ENCODE assay signal across 10 cellular contexts in the genomic region with DNA sequence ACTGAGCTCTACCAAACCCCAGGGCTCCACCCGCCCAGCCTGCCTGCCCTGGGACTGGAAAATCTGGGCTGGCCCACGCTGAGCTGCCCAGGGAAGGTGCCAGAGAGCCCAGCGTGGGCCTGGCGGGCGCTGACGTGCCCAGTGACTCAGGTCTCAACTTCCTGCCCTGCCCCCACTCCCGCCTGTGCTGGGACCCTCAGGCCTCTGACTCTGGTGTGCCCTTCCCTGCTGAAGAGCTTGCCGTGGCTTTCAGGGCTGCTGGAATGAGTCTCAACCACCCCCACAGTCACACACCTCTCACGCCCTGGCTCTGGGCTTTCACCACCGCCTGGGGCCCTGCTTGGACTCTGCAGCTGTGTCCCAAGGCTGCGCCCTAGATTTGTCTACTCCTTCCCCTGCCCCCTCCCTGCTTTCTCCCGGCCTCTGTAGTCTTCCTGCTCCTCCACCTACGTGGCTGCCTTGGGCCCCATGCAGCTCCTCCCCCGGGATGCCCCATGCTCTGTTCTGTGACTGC. TPM values are rescaled to one million over a fixed set of nuclear protein-coding genes. Genes with fewer than 3 reads are reported as not detected.
A peak's percentile ranks its signal among the peaks of the same experiment; 100 is the strongest.
DNase-seq lines count a peak whose midpoint lies in the region; TF ChIP-seq lines count a peak whose summit lies in the region.
"Had no signal": no experiment of that assay in that cellular context is flagged by ENCODE, and none has a peak within 500 bp of the region (broad histone marks: within the 10 kb centered on the region; RNA-seq: fewer than 3 reads in every experiment).

No MANE protein-coding gene starts in this region.

- peaks cover 0 to 6% of the 10 kb centered on the region in 2 donors for H3K4me1 ChIP-seq in breast epithelium

- no peaks in the 10 kb centered on the region for H3K36me3 Mint-ChIP-seq in type B pancreatic cell

- TF ChIP-seq CTCF in AG10803 (conservative IDR thresholded peaks at IDR 0.05; ENCODE audit: low read length) (no peak), breast epithelium (IDR thresholded peaks at IDR 0.05) (no peak), type B pancreatic cell (conservative IDR thresholded peaks at IDR 0.05) (no peak)

- H3K4me1 Mint-ChIP-seq in type B pancreatic cell (ENCODE audit: unreplicated experiment): peaks cover 3% of the 10 kb centered on the region

- H3K9me3 ChIP-seq in breast epithelium: no peaks in the 10 kb centered on the region

- no peaks in the 10 kb centered on the region for H3K27me3 ChIP-seq in breast epithelium

- TF ChIP-seq POLR2A in breast epithelium (IDR thresholded peaks at IDR 0.05): no peak

- no peaks in the 10 kb centered on the region for H3K9me3 Mint-ChIP-seq in type B pancreatic cell

- H3K36me3 ChIP-seq in breast epithelium: no peaks in the 10 kb centered on the region

- H3K4me3 ChIP-seq in AG10803 (ENCODE audit: low read length) (no peak overlapping the region), breast epithelium (no peak overlapping the region)
- H3K4me3 ChIP-seq: lung had no signal

- intact Hi-C loops in breast epithelium (cut with DNase I; ENCODE audit: low total_unique reads): no loop called here
- intact Hi-C loops in posterior vena cava (cut with DNase I): no loop called here

- H3K4me3 Mint-ChIP-seq in type B pancreatic cell: no peak overlapping the region

- DNase-seq in AG10803 (ENCODE audit: low read depth) (peak; percentile 35), HT1080 (ENCODE audit: low read depth) (peak; percentile 93), breast epithelium (ENCODE audit: low spot score in 2 of 2) (peak in 1 of 2 donors; percentile 61), non-pigmented ciliary epithelial cell (ENCODE audit: low read depth) (peak; percentile 27), DMS114 treated with DMSO at 0.1 percent for 48 hours (lab: John Stamatoyannopoulos, UW; ENCODE audit: unreplicated experiment) (no peak), NAMALWA (ENCODE audit: low spot score) (no peak), type B pancreatic cell (ENCODE audit: extremely low spot score, unreplicated experiment) (no peak), posterior vena cava (ENCODE audit: low spot score) (no peak)
- DNase-seq: DMS79 had no signal

- H3K27ac Mint-ChIP-seq in type B pancreatic cell: no peak overlapping the region

- H3K27me3 Mint-ChIP-seq in type B pancreatic cell: no peaks in the 10 kb centered on the region

- H3K27ac ChIP-seq in breast epithelium: peak overlapping the region; percentile 83 to 89

RNA-seq across cellular contexts. Expression of gene LLGL1, which starts 10.4 kb away (rescaled TPM):
- total RNA-seq in HT1080 (2014; rRNA removed; shearing (Covaris generic)): 36.5 and 39.3 TPM in 2 replicates
- 47.7 and 48.6 TPM in 2 replicates for polyA plus RNA-seq in HT1080 (2015; cell fraction: cytosol; rRNA removed)
- polyA plus RNA-seq in HT1080 (2015; cell fraction: nucleus; rRNA removed): 54.8 and 54.9 TPM in 2 replicates
- total RNA-seq in breast epithelium (10 to 100 TPM; 16.0 to 21.6 (median 18.4) TPM), type B pancreatic cell (ENCODE audit: low replicate concordance) (35.1 and 61.2 TPM in 2 replicates), posterior vena cava (10 to 100 TPM; 13.9 to 16.2 TPM)

RNA-seq across cellular contexts. Expression of gene FLII, which starts 22.7 kb away (rescaled TPM):
- total RNA-seq in HT1080 (2014; rRNA removed; shearing (Covaris generic)): 189 and 191 TPM in 2 replicates
- 80.9 and 105 TPM in 2 replicates for polyA plus RNA-seq in HT1080 (2015; cell fraction: cytosol; rRNA removed)
- 232 and 272 TPM in 2 replicates for polyA plus RNA-seq in HT1080 (2015; cell fraction: nucleus; rRNA removed)
- 100 to 1,000 TPM; 235 to 298 (median 293) TPM for total RNA-seq in breast epithelium
- 248 and 320 TPM in 2 replicates for total RNA-seq in type B pancreatic cell (ENCODE audit: low replicate concordance)
- 100 to 1,000 TPM; 275 to 418 TPM for total RNA-seq in posterior vena cava

RNA-seq across cellular contexts. Expression of gene MIEF2, which starts 24.7 kb away (rescaled TPM):
- 5.7 and 8.1 TPM in 2 replicates for total RNA-seq in HT1080 (2014; rRNA removed; shearing (Covaris generic))
- polyA plus RNA-seq in HT1080 (2015; cell fraction: cytosol; rRNA removed): 4.0 and 5.8 TPM in 2 replicates
- polyA plus RNA-seq in HT1080 (2015; cell fraction: nucleus; rRNA removed): 14.5 and 14.8 TPM in 2 replicates
- total RNA-seq in breast epithelium: 10 to 100 TPM in 2 of 3 donors, 1 to 10 TPM in 1; 9.8 to 29.6 (median 19.0) TPM
- total RNA-seq in type B pancreatic cell (ENCODE audit: low replicate concordance): 17.9 and 31.2 TPM in 2 replicates
- 10 to 100 TPM in 1 of 2 donors, 1 to 10 TPM in 1; 7.7 to 11.3 TPM for total RNA-seq in posterior vena cava

RNA-seq across cellular contexts. Expression of gene ALKBH5, which starts 52.2 kb away (rescaled TPM):
- total RNA-seq in HT1080 (2014; rRNA removed; shearing (Covaris generic)): 75.9 and 91.6 TPM in 2 replicates
- 80.4 and 81.9 TPM in 2 replicates for polyA plus RNA-seq in HT1080 (2015; cell fraction: cytosol; rRNA removed)
- 33.8 and 34.6 TPM in 2 replicates for polyA plus RNA-seq in HT1080 (2015; cell fraction: nucleus; rRNA removed)
- total RNA-seq in breast epithelium (10 to 100 TPM; 80.0 to 90.0 (median 82.3) TPM), type B pancreatic cell (ENCODE audit: low replicate concordance) (79.8 and 88.8 TPM in 2 replicates), posterior vena cava (100 to 1,000 TPM in 1 of 2 donors, 10 to 100 TPM in 1; 98.5 to 105 TPM)

Comparison
In these comparisons a context has a peak if more than half of its experiments do, and no peak if none do; other contexts are left out.
1. DNase-seq: peak in AG10803 (single experiment), HT1080 (single experiment) and non-pigmented ciliary epithelial cell (single experiment); none in DMS114 treated with DMSO at 0.1 percent for 48 hours (single experiment), NAMALWA (single experiment), type B pancreatic cell (single experiment) and posterior vena cava (single experiment).